Comparison of ENCODE assay signal across 1 cellular context in the genomic region with DNA sequence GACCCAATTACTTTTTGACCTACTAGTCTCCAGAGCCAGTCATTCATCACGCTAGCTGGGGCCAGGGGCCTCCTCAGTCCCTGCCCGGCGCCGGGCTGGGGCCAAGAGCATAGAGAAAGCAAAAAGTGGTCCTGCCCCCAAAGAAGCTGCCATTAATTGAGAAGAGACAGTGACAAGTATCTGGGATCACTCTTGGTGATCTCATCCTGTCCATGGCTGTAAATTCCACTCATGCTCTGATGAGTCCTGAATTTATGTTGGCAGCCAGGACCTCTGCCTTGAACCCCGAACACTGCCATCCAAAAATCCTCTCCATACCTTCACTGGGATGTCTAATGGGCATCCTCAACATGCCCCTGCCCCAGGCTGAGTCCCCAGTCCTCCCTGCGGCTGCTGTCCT.
TF ChIP-seq lines count a peak whose summit lies in the region.

No MANE protein-coding gene starts in this region.

TF ChIP-seq in endothelial cell of umbilical vein, 7 proteins besides CTCF, POLR2A, EP300 and RAD21:
- TF ChIP-seq, protein P1, sequence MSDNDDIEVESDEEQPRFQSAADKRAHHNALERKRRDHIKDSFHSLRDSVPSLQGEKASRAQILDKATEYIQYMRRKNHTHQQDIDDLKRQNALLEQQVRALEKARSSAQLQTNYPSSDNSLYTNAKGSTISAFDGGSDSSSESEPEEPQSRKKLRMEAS (IDR thresholded peaks at IDR 0.05; ENCODE audit: insufficient read depth, insufficient read length) = no peak
- TF ChIP-seq MYC (IDR thresholded peaks at IDR 0.05; ENCODE audit: low read depth, low read length) (no peak), JUN (IDR thresholded peaks at IDR 0.05; ENCODE audit: borderline replicate concordance, insufficient read depth, insufficient read length, low read depth) (no peak), POLR2AphosphoS5 (IDR thresholded peaks at IDR 0.05; ENCODE audit: insufficient read depth, low read depth, low read length) (no peak), EZH2 (IDR thresholded peaks at IDR 0.05; ENCODE audit: borderline replicate concordance, low read depth, low read length, severe bottlenecking) (no peak), FOS (IDR thresholded peaks at IDR 0.05; ENCODE audit: borderline replicate concordance, insufficient read depth, low read length) (no peak), GATA2 (IDR thresholded peaks at IDR 0.05; ENCODE audit: insufficient read depth, insufficient read length, low read depth, low read length) (no peak)
